Comparison of ENCODE assay signal across 9 cellular contexts in the genomic region with DNA sequence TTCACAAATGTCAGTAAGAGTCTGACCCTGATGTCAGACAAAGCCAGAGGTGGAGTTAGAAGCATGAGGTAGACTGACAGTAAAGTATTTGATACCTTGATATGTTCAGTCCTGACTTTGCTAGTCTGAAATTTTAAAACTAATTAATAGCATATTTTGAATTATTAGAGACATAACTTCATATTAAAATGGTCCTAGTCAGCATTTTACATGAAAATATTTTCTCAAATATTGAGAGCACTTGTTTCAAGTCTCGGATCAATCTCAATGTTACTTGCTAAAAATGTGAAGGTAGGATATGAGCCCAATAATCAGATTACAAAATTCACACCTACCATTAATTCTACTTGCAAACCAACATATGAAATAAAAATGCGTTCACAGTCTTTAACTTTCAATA.
"Had no signal": no experiment of that assay in that cellular context is flagged by ENCODE, and none has a peak within 500 bp of the region (broad histone marks: within the 10 kb centered on the region; RNA-seq: fewer than 3 reads in every experiment).

No MANE protein-coding gene starts in this region.

- DNase-seq: H9, HCEC 1CT, Karpas-422, KBM-7 had no signal

- ATAC-seq: GM23338 had no signal

- H3K27ac ChIP-seq: KMS-11 had no signal

- H3K4me2 ChIP-seq: GM23338, KMS-11 had no signal

- H2AFZ ChIP-seq: GM23338 had no signal

- FAIRE-seq: H1, H54, HTR-8/SVneo had no signal

- H3K9ac ChIP-seq: KMS-11 had no signal

- H3K4me3 ChIP-seq: GM23338 had no signal
